Comparison of ENCODE assay signal across 8 cellular contexts in the genomic region with DNA sequence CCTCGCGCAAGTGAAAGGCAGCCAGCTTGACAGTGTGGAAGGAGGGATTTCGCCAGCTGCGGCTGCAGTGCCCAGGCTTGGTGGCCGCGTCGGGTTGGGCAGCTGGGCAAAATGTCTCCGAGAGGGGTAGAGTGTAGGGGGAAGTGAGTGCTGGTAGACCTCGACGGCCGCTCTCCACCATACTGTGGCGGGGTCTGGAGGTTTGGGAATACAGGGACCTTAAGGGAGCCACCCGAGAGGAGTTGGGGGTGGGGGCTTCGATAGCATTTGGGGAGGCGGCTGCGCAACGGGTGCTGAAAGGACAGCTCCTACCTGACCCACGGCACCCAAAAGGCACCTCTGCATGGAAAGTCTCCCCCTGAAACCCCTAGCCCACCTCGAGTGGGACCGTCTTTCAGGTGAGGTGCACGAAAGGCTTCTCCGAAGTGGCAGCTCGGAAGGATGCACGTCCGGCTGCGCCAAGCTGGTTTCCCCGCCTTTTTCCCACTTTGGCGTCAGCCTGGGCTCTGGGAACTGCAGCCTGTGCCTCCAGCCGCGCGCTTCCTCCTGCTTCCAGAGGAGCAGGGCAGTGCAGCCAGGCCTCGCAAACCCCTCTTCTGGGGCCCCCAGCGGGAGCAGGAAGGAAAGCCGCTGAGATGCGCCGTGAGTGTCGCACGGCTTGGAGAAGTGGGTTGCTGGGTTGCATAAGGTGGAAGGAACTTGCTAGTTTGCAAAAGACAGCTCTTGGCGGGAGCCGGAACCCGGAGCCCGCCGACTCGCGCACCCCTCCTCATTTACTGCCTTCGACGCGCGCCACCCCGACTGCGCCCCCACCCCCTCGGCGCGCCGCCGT. TPM values are rescaled to one million over a fixed set of nuclear protein-coding genes. Genes with fewer than 3 reads are reported as not detected.
DNase-seq lines count a peak whose midpoint lies in the region; ATAC-seq and TF ChIP-seq lines count a peak whose summit lies in the region.

No MANE protein-coding gene starts in this region.

- H3K4me3 ChIP-seq in MG63 (peak overlapping the region; percentile 99), breast epithelium (peak overlapping the region; percentile 74 to 99 (median 95)), skin epidermis (peak overlapping the region; percentile 58 to 93 (median 88))

- H3K27ac ChIP-seq in breast epithelium (peak overlapping the region; percentile 96 to 100), skin epidermis (peak overlapping the region in 20 of 21 experiments; percentile 97 to 100 (median 99))

- DNase-seq in Daoy (ENCODE audit: low read depth) = peak; percentile 89
- peak; percentile 73 for DNase-seq in MG63
- DNase-seq in T follicular helper cell (ENCODE audit: low read depth) = peak; percentile 25
- peak; percentile 56 to 70 for DNase-seq in breast epithelium (ENCODE audit: low spot score in 2 of 2)
- DNase-seq in iPS-NIHi7 (ENCODE audit: extremely low spot score) = peak; percentile 56
- DNase-seq in pons (ENCODE audit: low spot score) = no peak

- peak in 1 of 3 donors; percentile 8 for TF ChIP-seq CTCF in breast epithelium (IDR thresholded peaks at IDR 0.05)

- H3K36me3 ChIP-seq in MG63 = peaks cover 47% of the 10 kb centered on the region
- H3K36me3 ChIP-seq in breast epithelium = no peaks in the 10 kb centered on the region

- intact Hi-C loops in breast epithelium (cut with DNase I; ENCODE audit: low total_unique reads) = no loop called here

- no peak for TF ChIP-seq POLR2A in breast epithelium (IDR thresholded peaks at IDR 0.05)

- peaks cover 3 to 12% of the 10 kb centered on the region in 2 donors for H3K4me1 ChIP-seq in breast epithelium

- peak; percentile 10 for ATAC-seq in GM21825 (IDR thresholded peaks at IDR 0.05; ENCODE audit: unreplicated experiment)

- H3K9me3 ChIP-seq in MG63 (no peaks in the 10 kb centered on the region), breast epithelium (no peaks in the 10 kb centered on the region)

- H3K27me3 ChIP-seq in MG63 = no peaks in the 10 kb centered on the region
- no peaks in the 10 kb centered on the region for H3K27me3 ChIP-seq in breast epithelium

RNA-seq across cellular contexts. Expression of gene HMGN2, which starts 0.5 kb away (rescaled TPM):
- total RNA-seq in Daoy (2014; rRNA removed; shearing (Covaris generic)) = 662 and 765 TPM in 2 replicates
- 568 and 802 TPM in 2 replicates for total RNA-seq in MG63 (2014; rRNA removed; shearing (Covaris generic); ENCODE audit: low replicate concordance)
- total RNA-seq in breast epithelium = 100 to 1,000 TPM; 192 to 261 (median 204) TPM

RNA-seq across cellular contexts. Expression of gene DHDDS, which starts 39.6 kb away (rescaled TPM):
- total RNA-seq in Daoy (2014; rRNA removed; shearing (Covaris generic)) = 44.9 and 55.4 TPM in 2 replicates
- 28.8 and 37.8 TPM in 2 replicates for total RNA-seq in MG63 (2014; rRNA removed; shearing (Covaris generic); ENCODE audit: low replicate concordance)
- 10 to 100 TPM; 37.0 to 85.9 (median 42.9) TPM for total RNA-seq in breast epithelium

RNA-seq across cellular contexts. Expression of gene RPS6KA1, which starts 57.8 kb away (rescaled TPM):
- total RNA-seq in Daoy (2014; rRNA removed; shearing (Covaris generic)) = 30.4 and 35.7 TPM in 2 replicates
- 10.1 and 10.2 TPM in 2 replicates for total RNA-seq in MG63 (2014; rRNA removed; shearing (Covaris generic); ENCODE audit: low replicate concordance)
- total RNA-seq in breast epithelium = 10 to 100 TPM; 12.5 to 43.0 (median 30.8) TPM
